In genomic region chr2:192245329-192245728, GRCh38 we compare ENCODE assay signal across 22 cellular contexts. TPM values are rescaled to one million over a fixed set of nuclear protein-coding genes. Genes with fewer than 3 reads are reported as not detected.
DNase-seq lines count a peak whose midpoint lies in the region; ATAC-seq and TF ChIP-seq lines count a peak whose summit lies in the region.
"Had no signal": no experiment of that assay in that cellular context is flagged by ENCODE, and none has a peak within 500 bp of the region (broad histone marks: within the 10 kb centered on the region; RNA-seq: fewer than 3 reads in every experiment).

No MANE protein-coding gene starts in this region.

- CTCF ChIA-PET in activated naive CD4-positive, alpha-beta T cell treated with anti-CD3 and anti-CD28 coated beads, Interleukin-2, amount 10 ng/mL, durations not matched to agents 7 days and 5 days (lab: Charles Lee) = no interaction called here

- H3K36me3 ChIP-seq in right atrium auricular region = no peaks in the 10 kb centered on the region
- H3K36me3 ChIP-seq: SJCRH30 had no signal

- no peaks in the 10 kb centered on the region for H3K9me3 Mint-ChIP-seq in activated naive CD4-positive, alpha-beta T cell treated with anti-CD3 and anti-CD28 coated beads, Interleukin-2, amount 10 ng/mL, durations not matched to agents 7 days and 5 days
- no peaks in the 10 kb centered on the region for H3K9me3 Mint-ChIP-seq in stimulated activated naive B cell treated with anti-CD40 and anti-IgM and Interleukin-4, amounts not matched to agents 10 μg/mL and 1 μg/mL and 100 μg/mL, for 72 hours

- TF ChIP-seq CTCF in right atrium auricular region (IDR thresholded peaks at IDR 0.05) (no peak), fibroblast of the aortic adventitia (IDR thresholded peaks at IDR 0.05; ENCODE audit: insufficient read depth, low read length) (no peak)

- no peaks in the 10 kb centered on the region for H3K4me1 Mint-ChIP-seq in activated naive CD4-positive, alpha-beta T cell treated with anti-CD3 and anti-CD28 coated beads, Interleukin-2, amount 10 ng/mL, durations not matched to agents 7 days and 5 days
- H3K4me1 Mint-ChIP-seq in stimulated activated naive B cell treated with anti-CD40 and anti-IgM and Interleukin-4, amounts not matched to agents 10 μg/mL and 1 μg/mL and 100 μg/mL, for 72 hours = no peaks in the 10 kb centered on the region
- H3K4me1 Mint-ChIP-seq: B cell had no signal

- ATAC-seq in Right ventricle myocardium superior (ENCODE audit: poor library complexity) (peak; percentile 31), sciatic nerve (peak; percentile 50), GM19452 (IDR thresholded peaks at IDR 0.05; ENCODE audit: unreplicated experiment) (no peak)
- no peak for ATAC-seq in stimulated activated naive B cell treated with anti-CD40 and anti-IgM and Interleukin-4, amounts not matched to agents 10 μg/mL and 1 μg/mL and 100 μg/mL, for 72 hours (replicated peaks)
- ATAC-seq: PC-3 had no signal

- no peaks in the 10 kb centered on the region for H3K36me3 Mint-ChIP-seq in activated naive CD4-positive, alpha-beta T cell treated with anti-CD3 and anti-CD28 coated beads, Interleukin-2, amount 10 ng/mL, durations not matched to agents 7 days and 5 days
- H3K36me3 Mint-ChIP-seq in stimulated activated naive B cell treated with anti-CD40 and anti-IgM and Interleukin-4, amounts not matched to agents 10 μg/mL and 1 μg/mL and 100 μg/mL, for 72 hours = no peaks in the 10 kb centered on the region

- H3K4me3 ChIP-seq in right atrium auricular region (no peak overlapping the region), fibroblast of the aortic adventitia (ENCODE audit: low read depth, low read length) (no peak overlapping the region)
- H3K4me3 ChIP-seq: GM23248, SJCRH30 had no signal

- DNase-seq in Right ventricle myocardium superior (no peak), right atrium auricular region (ENCODE audit: low spot score) (no peak), fibroblast of the aortic adventitia (ENCODE audit: low read depth) (peak; percentile 60), sciatic nerve (ENCODE audit: low spot score) (no peak)
- no peak for DNase-seq in activated naive CD4-positive, alpha-beta T cell treated with anti-CD3 and anti-CD28 coated beads, Interleukin-2, amount 10 ng/mL, durations not matched to agents 7 days and 5 days
- DNase-seq in stimulated activated naive B cell treated with anti-CD40 and anti-IgM and Interleukin-4, amounts not matched to agents 10 μg/mL and 1 μg/mL and 100 μg/mL, for 72 hours = no peak
- DNase-seq: COR-L47, DMS 273 treated with DMSO at 0.1 percent for 48 hours, DND-41, GM23248, HCEC 1CT, NCI-H1105 treated with DMSO at 0.1 percent for 48 hours, NCI-H1694, NCI-H2107, NCI-H510A treated with DMSO at 0.1 percent for 48 hours, NCI-H774, PC-3, RPMI8226, SJCRH30 had no signal

- intact Hi-C loops in Right ventricle myocardium superior (cut with DNase I) = no loop called here
- intact Hi-C loops in sciatic nerve (cut with DNase I) = no loop called here

- no peak overlapping the region for H3K4me3 Mint-ChIP-seq in activated naive CD4-positive, alpha-beta T cell treated with anti-CD3 and anti-CD28 coated beads, Interleukin-2, amount 10 ng/mL, durations not matched to agents 7 days and 5 days
- H3K4me3 Mint-ChIP-seq in stimulated activated naive B cell treated with anti-CD40 and anti-IgM and Interleukin-4, amounts not matched to agents 10 μg/mL and 1 μg/mL and 100 μg/mL, for 72 hours = no peak overlapping the region
- H3K4me3 Mint-ChIP-seq: B cell had no signal

- no peaks in the 10 kb centered on the region for H3K27me3 ChIP-seq in right atrium auricular region

- H3K4me1 ChIP-seq in right atrium auricular region = no peaks in the 10 kb centered on the region
- H3K4me1 ChIP-seq: SJCRH30 had no signal

- H3K9me3 ChIP-seq in right atrium auricular region = no peaks in the 10 kb centered on the region
- H3K9me3 ChIP-seq: SJCRH30 had no signal

- no peak overlapping the region for H3K27ac ChIP-seq in right atrium auricular region
- H3K27ac ChIP-seq: GM23248, SJCRH30 had no signal

- no peaks in the 10 kb centered on the region for H3K27me3 Mint-ChIP-seq in activated naive CD4-positive, alpha-beta T cell treated with anti-CD3 and anti-CD28 coated beads, Interleukin-2, amount 10 ng/mL, durations not matched to agents 7 days and 5 days
- no peaks in the 10 kb centered on the region for H3K27me3 Mint-ChIP-seq in stimulated activated naive B cell treated with anti-CD40 and anti-IgM and Interleukin-4, amounts not matched to agents 10 μg/mL and 1 μg/mL and 100 μg/mL, for 72 hours
- H3K27me3 Mint-ChIP-seq: B cell had no signal

- H3K27ac Mint-ChIP-seq in activated naive CD4-positive, alpha-beta T cell treated with anti-CD3 and anti-CD28 coated beads, Interleukin-2, amount 10 ng/mL, durations not matched to agents 7 days and 5 days = no peak overlapping the region
- H3K27ac Mint-ChIP-seq in stimulated activated naive B cell treated with anti-CD40 and anti-IgM and Interleukin-4, amounts not matched to agents 10 μg/mL and 1 μg/mL and 100 μg/mL, for 72 hours = no peak overlapping the region
- H3K27ac Mint-ChIP-seq: B cell had no signal

RNA-seq across cellular contexts. Expression of gene TMEFF2, which starts 50.6 kb away (rescaled TPM):
- total RNA-seq in Right ventricle myocardium superior (0.19 TPM), right atrium auricular region (under 1 TPM in 1 of 2 donors, not detected in 1; 0.56 TPM), fibroblast of the aortic adventitia (ENCODE audit: low replicate concordance) (4.7 and 9.4 TPM in 2 replicates), sciatic nerve (not detected)
- total RNA-seq: B cell, G401, GM23248, PC-3 had no signal

Comparison
In these comparisons a context has a peak if more than half of its experiments do, and no peak if none do; other contexts are left out.
1. ATAC-seq: peak in Right ventricle myocardium superior (single experiment) and sciatic nerve (single experiment); none in GM19452 (single experiment) and stimulated activated naive B cell treated with anti-CD40 and anti-IgM and Interleukin-4, amounts not matched to agents 10 μg/mL and 1 μg/mL and 100 μg/mL, for 72 hours (0 of 2).